In genomic region chr2:64311191-64311910, GRCh38 we compare ENCODE assay signal across 16 cellular contexts.
DNase-seq lines count a peak whose midpoint lies in the region; ATAC-seq, FAIRE-seq and TF ChIP-seq lines count a peak whose summit lies in the region.
"Had no signal": no experiment of that assay in that cellular context is flagged by ENCODE, and none has a peak within 500 bp of the region (broad histone marks: within the 10 kb centered on the region; RNA-seq: fewer than 3 reads in every experiment).

No MANE protein-coding gene starts in this region.

- dilution Hi-C loops in keratinocyte (cut with MboI; ENCODE audit: extremely low pct_ligation_motif_present, low sequenced_read_pairs), result no loop called here

- H3K9me1 ChIP-seq in keratinocyte (ENCODE audit: control insufficient read depth, extremely low read depth, insufficient read depth, low read length), result peaks cover 2% of the 10 kb centered on the region

- 0 out of 2 replicates have a peak, but pooled peaks cover 3% of the 10 kb centered on the region for H3F3A ChIP-seq in GM23248 (ENCODE audit: insufficient read depth)

- peak overlapping the region; percentile 91 to 98 (median 95) for H3K27ac Mint-ChIP-seq in brain
- H3K27ac Mint-ChIP-seq: activated naive CD8-positive, alpha-beta T cell treated with anti-CD3 and anti-CD28 coated beads, Interleukin-2, amount 10 ng/mL, durations not matched to agents 7 days and 5 days; stimulated activated naive CD8-positive, alpha-beta T cell treated with anti-CD3 and anti-CD28 coated beads, Interleukin-15, Interleukin-2, amounts not matched to agents 100 ng/mL and 50 ng/mL, for 24 hours; T-helper 1 cell treated with Interleukin-12 subunit alpha and Interleukin-12 subunit beta and Interleukin-4 antibody, amounts not matched to agents 30 μg/mL and 1 μg/mL, for 36 hours had no signal

- H2AFZ ChIP-seq in GM23248, result peak overlapping the region; percentile 84
- peak overlapping the region; percentile 92 for H2AFZ ChIP-seq in keratinocyte (ENCODE audit: control insufficient read depth, low read length)

- H4K20me1 ChIP-seq in GM23248 (ENCODE audit: insufficient read depth) (no peaks in the 10 kb centered on the region), keratinocyte (ENCODE audit: control insufficient read depth, extremely low read depth, insufficient read depth, low read length) (no peaks in the 10 kb centered on the region)

- ATAC-seq in HG02759 (IDR thresholded peaks at IDR 0.05; ENCODE audit: unreplicated experiment) (no peak), GM21367 (IDR thresholded peaks at IDR 0.05; ENCODE audit: unreplicated experiment) (no peak), GM19023 (IDR thresholded peaks at IDR 0.05; ENCODE audit: unreplicated experiment) (no peak), HG03432 (IDR thresholded peaks at IDR 0.05; ENCODE audit: unreplicated experiment) (no peak)

- no peaks in the 10 kb centered on the region for H3K9me2 ChIP-seq in GM23248 (ENCODE audit: insufficient read depth)

- peaks cover 14% of the 10 kb centered on the region for H3K4me1 ChIP-seq in GM23248 (ENCODE audit: insufficient read depth)
- H3K4me1 ChIP-seq in keratinocyte (ENCODE audit: control insufficient read depth, extremely low read depth, insufficient read depth, low read length), result peaks cover 24% of the 10 kb centered on the region
- peaks cover 15% of the 10 kb centered on the region for H3K4me1 ChIP-seq in skeletal muscle satellite cell (ENCODE audit: control insufficient read depth, insufficient read depth, low read length)
- H3K4me1 ChIP-seq: colonic mucosa had no signal

- H3K4me1 Mint-ChIP-seq in brain, result peaks cover 40% of the 10 kb centered on the region

- no peaks in the 10 kb centered on the region for H3K79me2 ChIP-seq in GM23248 (ENCODE audit: insufficient read depth)
- no peaks in the 10 kb centered on the region for H3K79me2 ChIP-seq in keratinocyte (ENCODE audit: control insufficient read depth, insufficient read depth, low read length)

- WGBS in GM23248 (ENCODE audit: low coverage in 1 of 2, low lambda C conversion rate in 2 of 2, missing lambda C conversion rate in 2 of 2), 2 experiments, result 95% methylated on average over 17 of the region's 17 CpGs

- H3K27ac ChIP-seq in GM23248 (peak overlapping the region; percentile 77), keratinocyte (ENCODE audit: control insufficient read depth, insufficient read depth, low read length) (peak overlapping the region; percentile 91)
- H3K27ac ChIP-seq: colonic mucosa had no signal

- peak; percentile 9 for FAIRE-seq in keratinocyte (lab: Jason Lieb, UNC)
- FAIRE-seq: GM18507 had no signal

- H3K9me3 Mint-ChIP-seq in brain, result no peaks in the 10 kb centered on the region
- H3K9me3 Mint-ChIP-seq: activated naive CD8-positive, alpha-beta T cell treated with anti-CD3 and anti-CD28 coated beads, Interleukin-2, amount 10 ng/mL, durations not matched to agents 7 days and 5 days; stimulated activated naive CD8-positive, alpha-beta T cell treated with anti-CD3 and anti-CD28 coated beads, Interleukin-15, Interleukin-2, amounts not matched to agents 100 ng/mL and 50 ng/mL, for 24 hours; T-helper 1 cell treated with Interleukin-12 subunit alpha and Interleukin-12 subunit beta and Interleukin-4 antibody, amounts not matched to agents 30 μg/mL and 1 μg/mL, for 36 hours had no signal

- peaks cover 6% of the 10 kb centered on the region for H3K27me3 Mint-ChIP-seq in brain
- H3K27me3 Mint-ChIP-seq: stimulated activated naive CD8-positive, alpha-beta T cell treated with anti-CD3 and anti-CD28 coated beads, Interleukin-15, Interleukin-2, amounts not matched to agents 100 ng/mL and 50 ng/mL, for 24 hours had no signal

- DNase-seq in GM23248 (no peak), keratinocyte (ENCODE audit: low read depth, low spot score) (no peak)
- DNase-seq: activated naive CD8-positive, alpha-beta T cell treated with anti-CD3 and anti-CD28 coated beads, Interleukin-2, amount 10 ng/mL, durations not matched to agents 7 days and 5 days; activated T-cell treated with anti-CD3 and anti-CD28 coated beads for 4 hours; NCI-H82 had no signal

- H3K9me3 ChIP-seq in GM23248 (ENCODE audit: low read depth) (no peaks in the 10 kb centered on the region), keratinocyte (ENCODE audit: control insufficient read depth, low read depth, low read length) (no peaks in the 10 kb centered on the region), skeletal muscle satellite cell (replicated peaks; ENCODE audit: low read length) (no peaks in the 10 kb centered on the region)
- H3K9me3 ChIP-seq: colonic mucosa, HAP-1 had no signal

- H3K36me3 ChIP-seq in GM23248 (ENCODE audit: low read depth) (no peaks in the 10 kb centered on the region), keratinocyte (ENCODE audit: control insufficient read depth in 2 of 2, extremely low read depth in 1 of 2, insufficient read depth in 2 of 2, low read length in 2 of 2) (no peaks in the 10 kb centered on the region), skeletal muscle satellite cell (ENCODE audit: insufficient read depth, low read length) (no peaks in the 10 kb centered on the region)
- H3K36me3 ChIP-seq: colonic mucosa, HAP-1 had no signal

- in situ Hi-C loops in GM23248 (cut with MboI), result no loop called here

- H3K27me3 ChIP-seq in GM23248 (replicated peaks; ENCODE audit: insufficient read depth) (peaks cover 20% of the 10 kb centered on the region; the same call in 1 of the 2 replicates), keratinocyte (ENCODE audit: control insufficient read depth, extremely low read depth, insufficient read depth, low read length) (no peaks in the 10 kb centered on the region), skeletal muscle satellite cell (ENCODE audit: control insufficient read depth, insufficient read depth, low read length) (peaks cover 22% of the 10 kb centered on the region)
- H3K27me3 ChIP-seq: colonic mucosa had no signal

- H3K9ac ChIP-seq in GM23248 (peak overlapping the region; percentile 69), keratinocyte (ENCODE audit: control insufficient read depth, extremely low read depth, insufficient read depth, low read length) (peak overlapping the region; percentile 62), skeletal muscle satellite cell (ENCODE audit: low read depth, low read length) (peak overlapping the region; percentile 68)

- TF ChIP-seq CTCF in brain (conservative IDR thresholded peaks at IDR 0.05), result no peak
- TF ChIP-seq CTCF in keratinocyte (optimal IDR thresholded peaks at IDR 0.05 in 1 of 3, IDR thresholded peaks at IDR 0.05 in 1 of 3, conservative IDR thresholded peaks at IDR 0.05 in 1 of 3; ENCODE audit: extremely low read depth in 1 of 3, insufficient read depth in 2 of 3, low read length in 3 of 3), result peak in 1 of 3 experiments; percentile 23

- peak overlapping the region; percentile 63 for H3K4me3 ChIP-seq in GM23248
- peak overlapping the region in 2 of 3 experiments; percentile 7 to 22 for H3K4me3 ChIP-seq in keratinocyte (ENCODE audit: control insufficient read depth in 2 of 3, extremely low read depth in 1 of 3, insufficient read depth in 2 of 3, low read depth in 1 of 3, low read length in 3 of 3)
- H3K4me3 ChIP-seq in skeletal muscle satellite cell (ENCODE audit: low read length), result no peak overlapping the region
- H3K4me3 ChIP-seq: colonic mucosa, HAP-1 had no signal

- H3K4me3 Mint-ChIP-seq in brain, result peak overlapping the region; percentile 4 to 71 (median 67)
- H3K4me3 Mint-ChIP-seq: activated naive CD8-positive, alpha-beta T cell treated with anti-CD3 and anti-CD28 coated beads, Interleukin-2, amount 10 ng/mL, durations not matched to agents 7 days and 5 days; stimulated activated naive CD8-positive, alpha-beta T cell treated with anti-CD3 and anti-CD28 coated beads, Interleukin-15, Interleukin-2, amounts not matched to agents 100 ng/mL and 50 ng/mL, for 24 hours; T-helper 1 cell treated with Interleukin-12 subunit alpha and Interleukin-12 subunit beta and Interleukin-4 antibody, amounts not matched to agents 30 μg/mL and 1 μg/mL, for 36 hours had no signal

- no peaks in the 10 kb centered on the region for H3K36me3 Mint-ChIP-seq in brain
- H3K36me3 Mint-ChIP-seq: activated naive CD8-positive, alpha-beta T cell treated with anti-CD3 and anti-CD28 coated beads, Interleukin-2, amount 10 ng/mL, durations not matched to agents 7 days and 5 days had no signal

- H3K4me2 ChIP-seq in GM23248 (ENCODE audit: unreplicated experiment), result peak overlapping the region; percentile 90
- peak overlapping the region; percentile 80 for H3K4me2 ChIP-seq in keratinocyte (ENCODE audit: control insufficient read depth, extremely low read depth, insufficient read depth, low read depth, low read length)
- peak overlapping the region; percentile 81 for H3K4me2 ChIP-seq in skeletal muscle satellite cell (ENCODE audit: low read length)
